31 cellular contexts compared by ENCODE assay signal in genomic region chr7:12705878-12706277, GRCh38.
"Had no signal": no experiment of that assay in that cellular context is flagged by ENCODE, and none has a peak within 500 bp of the region (broad histone marks: within the 10 kb centered on the region; RNA-seq: fewer than 3 reads in every experiment).

No MANE protein-coding gene starts in this region.

- H3K4me1 Mint-ChIP-seq: activated CD4-positive, alpha-beta T cell treated with anti-CD3 and anti-CD28 coated beads, Interleukin-2, amount 10 ng/mL, durations not matched to agents 24 days and 14 days; activated naive CD8-positive, alpha-beta T cell treated with anti-CD3 and anti-CD28 coated beads for 36 hours; memory B cell; naive thymus-derived CD8-positive, alpha-beta T cell had no signal

- H3K4me3 Mint-ChIP-seq: activated CD4-positive, alpha-beta memory T cell treated with anti-CD3 and anti-CD28 coated beads for 36 hours; activated CD4-positive, alpha-beta T cell treated with anti-CD3 and anti-CD28 coated beads, Interleukin-2, amount 10 ng/mL, durations not matched to agents 24 days and 14 days; activated naive CD4-positive, alpha-beta T cell treated with anti-CD3 and anti-CD28 coated beads for 36 hours; activated naive CD8-positive, alpha-beta T cell treated with anti-CD3 and anti-CD28 coated beads for 36 hours; activated T-helper 1 cell treated with anti-CD3 and anti-CD28 coated beads, Interleukin-12 subunit alpha, Interleukin-12 subunit beta, Interleukin-2, Interleukin-4 antibody, amounts not matched to agents 30 ng/mL and 10 ng/mL and 1 ng/mL, durations not matched to agents 14 hours and 24 hours and 36 hours; brain; memory B cell; naive thymus-derived CD8-positive, alpha-beta T cell had no signal

- H3K27me3 Mint-ChIP-seq: activated CD4-positive, alpha-beta memory T cell treated with anti-CD3 and anti-CD28 coated beads for 36 hours; activated CD4-positive, alpha-beta T cell treated with anti-CD3 and anti-CD28 coated beads, Interleukin-2, amount 10 ng/mL, durations not matched to agents 24 days and 14 days; memory B cell; naive thymus-derived CD8-positive, alpha-beta T cell had no signal

- H3K9ac ChIP-seq: parathyroid adenoma had no signal

- H3K4me1 ChIP-seq: adrenal gland, ascending aorta, parathyroid adenoma, psoas muscle, spleen had no signal

- H3K9me3 ChIP-seq: adrenal gland, psoas muscle had no signal

- DNase-seq: activated CD4-positive, alpha-beta memory T cell treated with anti-CD3 and anti-CD28 coated beads for 36 hours; activated CD4-positive, alpha-beta T cell treated with anti-CD3 and anti-CD28 coated beads, Interleukin-2, amount 10 ng/mL, durations not matched to agents 24 days and 14 days; activated CD4-positive, CD25-positive, alpha-beta regulatory T cell treated with anti-CD3 and anti-CD28 coated beads, Interleukin-2, amount 50 U/mL, for 72 hours; activated CD8-positive, alpha-beta memory T cell treated with anti-CD3 and anti-CD28 coated beads, Interleukin-2, amount 50 U/mL, for 4 hours; activated effector memory CD4-positive, alpha-beta T cell treated with anti-CD3 and anti-CD28 coated beads, Interleukin-2, amount 50 U/mL, for 16 hours; activated naive CD4-positive, alpha-beta T cell treated with anti-CD3 and anti-CD28 coated beads for 36 hours; activated naive CD8-positive, alpha-beta T cell treated with anti-CD3 and anti-CD28 coated beads for 36 hours; activated T-cell treated with anti-CD3 and anti-CD28 coated beads, Interleukin-2, amount 50 U/mL, for 1 hour; dermis blood vessel endothelial cell; effector CD4-positive, alpha-beta T cell; erythroblast; kidney; left colon; naive thymus-derived CD8-positive, alpha-beta T cell; nucleus accumbens; psoas muscle; spleen; stimulated activated CD4-positive, alpha-beta T cell treated with anti-CD3 and anti-CD28 coated beads, Interleukin-2, amount 100 ng/mL, for 48 hours; stimulated activated naive CD4-positive, alpha-beta T cell treated with Interleukin-2 at 50 U/mL for 16 hours; T-helper 2 cell; transverse colon had no signal

- FAIRE-seq: colon, endometrium, kidney had no signal

- H3K4me2 ChIP-seq: hepatocyte had no signal

- H3K27ac Mint-ChIP-seq: activated CD4-positive, alpha-beta memory T cell treated with anti-CD3 and anti-CD28 coated beads for 36 hours; activated CD4-positive, alpha-beta T cell treated with anti-CD3 and anti-CD28 coated beads, Interleukin-2, amount 10 ng/mL, durations not matched to agents 24 days and 14 days; activated naive CD4-positive, alpha-beta T cell treated with anti-CD3 and anti-CD28 coated beads for 36 hours; activated naive CD8-positive, alpha-beta T cell treated with anti-CD3 and anti-CD28 coated beads for 36 hours; activated T-helper 1 cell treated with anti-CD3 and anti-CD28 coated beads, Interleukin-12 subunit alpha, Interleukin-12 subunit beta, Interleukin-2, Interleukin-4 antibody, amounts not matched to agents 30 ng/mL and 10 ng/mL and 1 ng/mL, durations not matched to agents 14 hours and 24 hours and 36 hours; memory B cell; naive thymus-derived CD8-positive, alpha-beta T cell had no signal

- ATAC-seq: gastroesophageal sphincter; left colon; naive thymus-derived CD8-positive, alpha-beta T cell; psoas muscle had no signal

- H2AFZ ChIP-seq: hepatocyte, parathyroid adenoma had no signal

- H3K4me3 ChIP-seq: adrenal gland, ascending aorta, gastroesophageal sphincter, hepatocyte, psoas muscle, spleen, transverse colon had no signal

- H3K27ac ChIP-seq: adrenal gland, ascending aorta, gastroesophageal sphincter, parathyroid adenoma, psoas muscle, spleen had no signal

- H3K27me3 ChIP-seq: adrenal gland, ascending aorta, gastroesophageal sphincter, hepatocyte, spleen, transverse colon had no signal

- H3K36me3 ChIP-seq: adrenal gland, ascending aorta, gastroesophageal sphincter, spleen, transverse colon had no signal

- H3K79me2 ChIP-seq: hepatocyte, parathyroid adenoma had no signal
